In genomic region chr15:59237119-59237853, GRCh38 we compare ENCODE assay signal across 9 cellular contexts. TPM values are rescaled to one million over a fixed set of nuclear protein-coding genes. Genes with fewer than 3 reads are reported as not detected.
DNase-seq lines count a peak whose midpoint lies in the region; ATAC-seq lines count a peak whose summit lies in the region.
"Had no signal": no experiment of that assay in that cellular context is flagged by ENCODE, and none has a peak within 500 bp of the region (broad histone marks: within the 10 kb centered on the region; RNA-seq: fewer than 3 reads in every experiment).

No MANE protein-coding gene starts in this region.

- ATAC-seq in GM18498 (IDR thresholded peaks at IDR 0.05; ENCODE audit: unreplicated experiment) (peak; percentile 70), GM21529 (IDR thresholded peaks at IDR 0.05; ENCODE audit: unreplicated experiment) (peak; percentile 66), HG03457 (IDR thresholded peaks at IDR 0.05; ENCODE audit: unreplicated experiment) (peak; percentile 44)

- DNase-seq in dermis blood vessel endothelial cell (peak; percentile 86), NCI-H1694 (lab: John Stamatoyannopoulos, UW) (no peak), NCI-H1092 treated with DMSO at 0.1 percent for 48 hours (lab: John Stamatoyannopoulos, UW) (no peak), NCI-H187 treated with DMSO at 0.1 percent for 48 hours (lab: John Stamatoyannopoulos, UW) (no peak), C1 segment of cervical spinal cord (lab: John Stamatoyannopoulos, UW) (no peak)

RNA-seq across cellular contexts. Expression of gene LDHAL6B, which starts 30.6 kb away (rescaled TPM):
- not detected in 2 replicates for total RNA-seq in dermis blood vessel endothelial cell
- total RNA-seq: skeletal muscle tissue had no signal
